23 cellular contexts compared by ENCODE assay signal in genomic region chr1:31127266-31127665, GRCh38.
DNase-seq lines count a peak whose midpoint lies in the region; ATAC-seq, FAIRE-seq and TF ChIP-seq lines count a peak whose summit lies in the region.
"Had no signal": no experiment of that assay in that cellular context is flagged by ENCODE, and none has a peak within 500 bp of the region (broad histone marks: within the 10 kb centered on the region; RNA-seq: fewer than 3 reads in every experiment).

No MANE protein-coding gene starts in this region.

- H3K36me3 Mint-ChIP-seq in mesothelial cell of epicardium: no peaks in the 10 kb centered on the region
- H3K36me3 Mint-ChIP-seq: CD4-positive, alpha-beta memory T cell; naive thymus-derived CD4-positive, alpha-beta T cell had no signal

- H3K27me3 Mint-ChIP-seq in mesothelial cell of epicardium (ENCODE audit: low read depth): no peaks in the 10 kb centered on the region

- peak overlapping the region; percentile 21 for H3K27ac Mint-ChIP-seq in mesothelial cell of epicardium
- H3K27ac Mint-ChIP-seq: CD4-positive, alpha-beta memory T cell; naive thymus-derived CD4-positive, alpha-beta T cell had no signal

- peak; percentile 52 for DNase-seq in AG08396 (ENCODE audit: low spot score)
- peak; percentile 37 for DNase-seq in NCI-H226
- DNase-seq in fibroblast of gingiva (ENCODE audit: low read depth): peak; percentile 23
- DNase-seq in mesothelial cell of epicardium (ENCODE audit: low spot score in 2 of 2, unreplicated experiment in 2 of 2): no peak
- DNase-seq in activated CD4-positive, alpha-beta T cell treated with anti-CD3 and anti-CD28 coated beads, Interleukin-2, amount 50 U/mL, for 4 hours: no peak
- no peak for DNase-seq in frontal cortex (ENCODE audit: low spot score in 2 of 2)
- DNase-seq in NCI-H524 (lab: John Stamatoyannopoulos, UW): no peak
- DNase-seq: ACHN; activated CD4-positive, alpha-beta T cell treated with anti-CD3 and anti-CD28 coated beads for 48 hours; activated CD8-positive, alpha-beta memory T cell treated with anti-CD3 and anti-CD28 coated beads, Interleukin-2, amount 50 U/mL, for 4 hours; activated effector memory CD4-positive, alpha-beta T cell treated with Interleukin-2 at 50 U/mL for 16 hours; CD4-positive, alpha-beta memory T cell; cerebellar nuclear complex; GOT3; kidney; mammary epithelial cell; naive thymus-derived CD4-positive, alpha-beta T cell; NCI-H1694 treated with DMSO at 0.1 percent for 48 hours; right cardiac atrium; Right ventricle myocardium superior; substantia nigra had no signal

- H3K9me3 Mint-ChIP-seq in mesothelial cell of epicardium: no peaks in the 10 kb centered on the region
- H3K9me3 Mint-ChIP-seq: CD4-positive, alpha-beta memory T cell; naive thymus-derived CD4-positive, alpha-beta T cell had no signal

- FAIRE-seq in frontal cortex (lab: Jason Lieb, UNC): no peak
- FAIRE-seq: GM12892, kidney had no signal

- H3K4me3 Mint-ChIP-seq in mesothelial cell of epicardium: no peak overlapping the region
- H3K4me3 Mint-ChIP-seq: CD4-positive, alpha-beta memory T cell; naive thymus-derived CD4-positive, alpha-beta T cell had no signal

- no peak for TF ChIP-seq CTCF in mesothelial cell of epicardium (IDR thresholded peaks at IDR 0.05; ENCODE audit: unreplicated experiment)

- no peak for ATAC-seq in HG03108 (IDR thresholded peaks at IDR 0.05; ENCODE audit: unreplicated experiment)
- ATAC-seq: naive thymus-derived CD4-positive, alpha-beta T cell; right cardiac atrium had no signal

- H3K4me1 Mint-ChIP-seq in mesothelial cell of epicardium: peaks cover 13% of the 10 kb centered on the region
- H3K4me1 Mint-ChIP-seq: naive thymus-derived CD4-positive, alpha-beta T cell had no signal

Comparison
In these comparisons a context has a peak if more than half of its experiments do, and no peak if none do; other contexts are left out.
1. DNase-seq: peak in AG08396 (single experiment), NCI-H226 (single experiment) and fibroblast of gingiva (single experiment); none in mesothelial cell of epicardium (0 of 2), activated CD4-positive, alpha-beta T cell treated with anti-CD3 and anti-CD28 coated beads, Interleukin-2, amount 50 U/mL, for 4 hours (0 of 2), frontal cortex (0 of 2) and NCI-H524 (0 of 2).